7 cellular contexts compared by ENCODE assay signal in genomic region chr13:99200433-99201167, GRCh38. TPM values are rescaled to one million over a fixed set of nuclear protein-coding genes. Genes with fewer than 3 reads are reported as not detected.
DNase-seq lines count a peak whose midpoint lies in the region; ATAC-seq, FAIRE-seq and TF ChIP-seq lines count a peak whose summit lies in the region.

TSS of gene UBAC2 (plus strand) at chr13:99200854. CDS start at chr13:99200909, 55 bp downstream.

- no peaks in the 10 kb centered on the region for H3K9me3 Mint-ChIP-seq in T-helper 2 cell treated with Interferon-gamma antibody and Interleukin-4, amounts not matched to agents 5 μg/mL and 100 μg/mL, for 36 hours
- H3K9me3 Mint-ChIP-seq in astrocyte (ENCODE audit: unreplicated experiment) = peaks cover 2% of the 10 kb centered on the region

- peak within 1 kb of the TSS; percentile 90 for H3K4me3 ChIP-seq in astrocyte (ENCODE audit: insufficient read depth, low read depth, low read length)

- peaks cover 4% of the 10 kb centered on the region for H3K4me1 ChIP-seq in astrocyte (ENCODE audit: insufficient read depth, low read length)

- H3K79me2 ChIP-seq in astrocyte (ENCODE audit: insufficient read depth, low read length) = peaks cover 52% of the 10 kb centered on the region

- peaks cover 25% of the 10 kb centered on the region for H3K36me3 Mint-ChIP-seq in T-helper 2 cell treated with Interferon-gamma antibody and Interleukin-4, amounts not matched to agents 5 μg/mL and 100 μg/mL, for 36 hours (ENCODE audit: low read depth)
- H3K36me3 Mint-ChIP-seq in astrocyte (ENCODE audit: low read depth, unreplicated experiment) = peaks cover 2% of the 10 kb centered on the region

- FAIRE-seq in astrocyte (lab: Jason Lieb, UNC) = peak; percentile 45

- H3K36me3 ChIP-seq in astrocyte (ENCODE audit: insufficient read depth, low read length) = no peaks in the 10 kb centered on the region

- H3K4me1 Mint-ChIP-seq in T-helper 2 cell treated with Interferon-gamma antibody and Interleukin-4, amounts not matched to agents 5 μg/mL and 100 μg/mL, for 36 hours (ENCODE audit: low read depth) = peaks cover 46% of the 10 kb centered on the region
- H3K4me1 Mint-ChIP-seq in astrocyte (ENCODE audit: low read depth, unreplicated experiment) = peaks cover 13% of the 10 kb centered on the region

- no peaks in the 10 kb centered on the region for H3K9me3 ChIP-seq in astrocyte (ENCODE audit: insufficient read depth, low read depth, low read length)

- ATAC-seq in GM18502 (IDR thresholded peaks at IDR 0.05; ENCODE audit: poor library complexity, unreplicated experiment) (peak; percentile 66), HG02970 (IDR thresholded peaks at IDR 0.05; ENCODE audit: low FRiP score, unreplicated experiment) (peak; percentile 78)

- peak within 1 kb of the TSS; percentile 93 for H3K27ac Mint-ChIP-seq in T-helper 2 cell treated with Interferon-gamma antibody and Interleukin-4, amounts not matched to agents 5 μg/mL and 100 μg/mL, for 36 hours
- H3K27ac Mint-ChIP-seq in astrocyte (ENCODE audit: unreplicated experiment) = peak within 1 kb of the TSS; percentile 96

- H2AFZ ChIP-seq in astrocyte (ENCODE audit: low read depth, low read length) = peak within 1 kb of the TSS; percentile 89

- peak within 1 kb of the TSS; percentile 98 for H3K4me2 ChIP-seq in astrocyte (ENCODE audit: low read length)

- DNase-seq in NCI-H1930 (lab: John Stamatoyannopoulos, UW) = peak; percentile 91 to 98
- DNase-seq in T-helper 2 cell treated with Interferon-gamma antibody and Interleukin-4, amounts not matched to agents 5 μg/mL and 100 μg/mL, for 36 hours (ENCODE audit: low spot score) = peak; percentile 98
- peak; percentile 75 for DNase-seq in astrocyte (ENCODE audit: low read depth)
- DNase-seq in hepatic stellate cell (ENCODE audit: low spot score) = peak; percentile 98
- peak; percentile 97 for DNase-seq in retina

- no peaks in the 10 kb centered on the region for H3K27me3 Mint-ChIP-seq in T-helper 2 cell treated with Interferon-gamma antibody and Interleukin-4, amounts not matched to agents 5 μg/mL and 100 μg/mL, for 36 hours (ENCODE audit: low read depth)
- H3K27me3 Mint-ChIP-seq in astrocyte (ENCODE audit: low read depth, unreplicated experiment) = no peaks in the 10 kb centered on the region

- H3K27me3 ChIP-seq in astrocyte (ENCODE audit: insufficient read depth, low read length) = no peaks in the 10 kb centered on the region

- no peak for TF ChIP-seq CTCF in astrocyte (IDR thresholded peaks at IDR 0.05; ENCODE audit: insufficient read depth, low read depth, low read length)

- peak within 1 kb of the TSS; percentile 91 for H3K27ac ChIP-seq in astrocyte (ENCODE audit: low read depth, low read length)

- H4K20me1 ChIP-seq in astrocyte (ENCODE audit: insufficient read depth, low read length) = peaks cover 31% of the 10 kb centered on the region

- H3K9ac ChIP-seq in astrocyte (ENCODE audit: low read length) = peak within 1 kb of the TSS; percentile 94

- peak within 1 kb of the TSS; percentile 95 for H3K4me3 Mint-ChIP-seq in T-helper 2 cell treated with Interferon-gamma antibody and Interleukin-4, amounts not matched to agents 5 μg/mL and 100 μg/mL, for 36 hours
- peak within 1 kb of the TSS; percentile 90 for H3K4me3 Mint-ChIP-seq in astrocyte (ENCODE audit: unreplicated experiment)

RNA-seq across cellular contexts. Expression of gene UBAC2, which starts in this region (rescaled TPM):
- 61.0 and 64.8 TPM in 2 replicates for total RNA-seq in astrocyte

Comparison
In these comparisons a context has a peak if more than half of its experiments do, and no peak if none do; other contexts are left out.
1. Peak in every context shown above with its lines: DNase-seq, ATAC-seq, H3K4me3 ChIP-seq and H3K27ac ChIP-seq.